ENCODE assay signal across 7 cellular contexts in the genomic region with DNA sequence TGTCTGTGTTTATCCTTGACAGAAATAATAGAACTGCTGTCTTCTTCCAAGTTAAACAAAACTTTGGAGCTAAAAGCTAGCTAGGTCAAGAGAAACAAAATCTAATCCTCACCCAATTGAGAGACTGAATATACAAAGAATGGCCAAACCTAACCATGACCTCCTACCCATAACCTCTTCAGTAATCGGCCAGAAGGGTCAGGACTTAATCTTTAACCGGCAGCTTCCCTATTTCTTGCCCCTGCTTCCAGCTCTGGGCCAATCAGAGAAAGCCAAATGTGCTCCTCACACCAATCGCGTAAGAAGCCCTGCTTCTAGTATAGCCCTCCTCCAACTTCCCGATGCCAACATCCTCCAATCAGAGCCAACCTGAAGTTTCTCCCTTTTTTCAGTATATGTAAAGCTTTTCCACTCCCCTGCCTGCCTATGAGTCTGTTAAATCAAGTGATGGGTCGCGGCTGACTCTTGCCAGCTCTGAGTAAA. TPM values are rescaled to one million over a fixed set of nuclear protein-coding genes. Genes with fewer than 3 reads are reported as not detected.
A peak's percentile ranks its signal among the peaks of the same experiment; 100 is the strongest.
DNase-seq lines count a peak whose midpoint lies in the region; ATAC-seq, FAIRE-seq and TF ChIP-seq lines count a peak whose summit lies in the region.

No MANE protein-coding gene starts in this region.

- H3K4me2 ChIP-seq in HepG2 (ENCODE audit: low read depth, low read length): peak overlapping the region; percentile 84

- H3K27me3 ChIP-seq in duodenal mucosa (ENCODE audit: control insufficient read depth in 1 of 2, insufficient read depth in 2 of 2, low read length in 2 of 2) (no peaks in the 10 kb centered on the region), HepG2 (ENCODE audit: control insufficient read depth in 1 of 2, insufficient read depth in 2 of 2, low read length in 2 of 2) (peaks cover 0 to 4% of the 10 kb centered on the region in 2 experiments; a peak in 3 of 5 replicates)

- H3K36me3 ChIP-seq in duodenal mucosa (ENCODE audit: control insufficient read depth in 1 of 2, insufficient read depth in 2 of 2, low read length in 2 of 2) (peaks cover 0 to 3% of the 10 kb centered on the region in 2 donors), HepG2 (replicated peaks in 1 of 2; ENCODE audit: control insufficient read depth in 1 of 2, insufficient read depth in 2 of 2, low read length in 2 of 2) (no peaks in the 10 kb centered on the region)

- under 1% methylated on average over 7 of the region's 7 CpGs for WGBS in HepG2 (ENCODE audit: low lambda C conversion rate)

- H3K4me3 ChIP-seq in duodenal mucosa (ENCODE audit: low read depth in 1 of 2, low read length in 2 of 2) (peak overlapping the region; percentile 91), HepG2 (replicated peaks in 1 of 3; ENCODE audit: insufficient read depth in 1 of 3, low read depth in 2 of 3, low read length in 3 of 3) (peak overlapping the region; percentile 91 to 98 (median 97))

- POLR2A ChIA-PET in HepG2 (lab: Yijun Ruan, JAX): interaction anchor here (0.6 to 3.9 kb wide), 21 partner anchors 8 to 414 kb away, joined by 3 to 35 read pairs (median 5); a partner anchor contains a TSS

- H3K4me1 ChIP-seq in duodenal mucosa (ENCODE audit: control insufficient read depth in 1 of 2, insufficient read depth in 2 of 2, low read length in 2 of 2) (peaks cover 4 to 9% of the 10 kb centered on the region in 2 donors), HepG2 (ENCODE audit: insufficient read depth, low read length) (peaks cover 34% of the 10 kb centered on the region)

- no peak overlapping the region for H2AFZ ChIP-seq in HepG2 (ENCODE audit: low read length)

- TF ChIP-seq EP300 in HepG2 (IDR thresholded peaks at IDR 0.05; ENCODE audit: low read depth in 2 of 2, low read length in 2 of 2) (0 out of 4 replicates have a peak, but pooled peaks of 1 of the 2 experiments have one; percentile 35), HepG2 (CRISPR knock-in tag; IDR thresholded peaks at IDR 0.05; ENCODE audit: borderline replicate concordance) (no peak)

- H3K9ac ChIP-seq in duodenal mucosa (ENCODE audit: low read depth in 1 of 2, low read length in 2 of 2): peak overlapping the region; percentile 92 to 100
- peak overlapping the region; percentile 100 for H3K9ac ChIP-seq in HepG2 (ENCODE audit: insufficient read depth, low read depth, low read length)

- TF ChIP-seq CTCF in HepG2 (CRISPR knock-in tag; IDR thresholded peaks at IDR 0.05): no peak

- peaks cover 34% of the 10 kb centered on the region for H3K79me2 ChIP-seq in HepG2 (ENCODE audit: insufficient read depth, low read length)

- CTCF ChIA-PET in HepG2 (lab: Yijun Ruan, JAX; ENCODE audit: low intra/inter-chr PET ratio, low total read pairs): no interaction called here

- H3K27ac ChIP-seq in duodenal mucosa (ENCODE audit: low read depth, low read length) (peak overlapping the region; percentile 99), HepG2 (ENCODE audit: extremely low read length, insufficient read depth, low read length) (peak overlapping the region; percentile 99)

- intact Hi-C loops in HepG2 (cut with micrococcal nuclease; ENCODE audit: unreplicated experiment): no loop called here

- DNase-seq in GM18507 (ENCODE audit: extremely low spot score, insufficient read length, low read depth): peak; percentile 75
- peak; percentile 25 for DNase-seq in NCI-H446 treated with DMSO at 0.1 percent for 48 hours (lab: John Stamatoyannopoulos, UW)
- peak; percentile 53 to 61 for DNase-seq in activated CD4-positive, alpha-beta T cell treated with anti-CD3 and anti-CD28 coated beads, Interleukin-2, amount 50 U/mL, for 4 hours
- DNase-seq in HepG2 (ENCODE audit: low spot score): peak; percentile 92
- peak; percentile 47 to 59 for DNase-seq in stimulated activated CD4-positive, alpha-beta T cell treated with anti-CD3 and anti-CD28 coated beads, Interleukin-2, amount 100 ng/mL, for 48 hours

- H3K9me3 ChIP-seq in duodenal mucosa (ENCODE audit: control insufficient read depth in 1 of 2, low read length in 2 of 2) (no peaks in the 10 kb centered on the region), HepG2 (ENCODE audit: low read length) (no peaks in the 10 kb centered on the region)

- peak; percentile 69 for ATAC-seq in HG02798 (IDR thresholded peaks at IDR 0.05; ENCODE audit: poor library complexity, unreplicated experiment)
- peak; percentile 78 for ATAC-seq in HepG2

- H4K20me1 ChIP-seq in HepG2 (ENCODE audit: insufficient read depth, low read length): peaks cover 19% of the 10 kb centered on the region

- TF ChIP-seq POLR2A in HepG2 (IDR thresholded peaks at IDR 0.05; ENCODE audit: insufficient read depth in 1 of 2, low read depth in 2 of 2, low read length in 2 of 2): peak; percentile 80 to 85

- no peak for TF ChIP-seq RAD21 in HepG2 (CRISPR knock-in tag; IDR thresholded peaks at IDR 0.05)

- peak; percentile 99 for FAIRE-seq in GM18507 (lab: Jason Lieb, UNC)
- FAIRE-seq in HepG2 (lab: Jason Lieb, UNC): peak; percentile 99

- in situ Hi-C loops in HepG2 (cut with HindIII; ENCODE audit: extremely low pct_ligation_motif_present, low pct_unique_long_range_greater_than_20kb): no loop called here

- TSS peak; percentile 70 for BruUV-seq in HepG2 (replicated peaks; lab: Mats Ljungman, UMichigan)

TF ChIP-seq in HepG2, 621 proteins besides CTCF, POLR2A, EP300 and RAD21 (continues in another document):
- TF ChIP-seq GATAD1 (CRISPR knock-in tag; IDR thresholded peaks at IDR 0.05): peak; percentile 28; the same call in 1 of the 2 replicates
- TF ChIP-seq ZSCAN9 (CRISPR knock-in tag; IDR thresholded peaks at IDR 0.05; ENCODE audit: borderline replicate concordance): 0 out of 2 replicates have a peak, but pooled peaks have one; percentile 41
- peak; percentile 97 for TF ChIP-seq POLR2AphosphoS5 (IDR thresholded peaks at IDR 0.05; ENCODE audit: low read depth, low read length)
- TF ChIP-seq, protein P1, sequence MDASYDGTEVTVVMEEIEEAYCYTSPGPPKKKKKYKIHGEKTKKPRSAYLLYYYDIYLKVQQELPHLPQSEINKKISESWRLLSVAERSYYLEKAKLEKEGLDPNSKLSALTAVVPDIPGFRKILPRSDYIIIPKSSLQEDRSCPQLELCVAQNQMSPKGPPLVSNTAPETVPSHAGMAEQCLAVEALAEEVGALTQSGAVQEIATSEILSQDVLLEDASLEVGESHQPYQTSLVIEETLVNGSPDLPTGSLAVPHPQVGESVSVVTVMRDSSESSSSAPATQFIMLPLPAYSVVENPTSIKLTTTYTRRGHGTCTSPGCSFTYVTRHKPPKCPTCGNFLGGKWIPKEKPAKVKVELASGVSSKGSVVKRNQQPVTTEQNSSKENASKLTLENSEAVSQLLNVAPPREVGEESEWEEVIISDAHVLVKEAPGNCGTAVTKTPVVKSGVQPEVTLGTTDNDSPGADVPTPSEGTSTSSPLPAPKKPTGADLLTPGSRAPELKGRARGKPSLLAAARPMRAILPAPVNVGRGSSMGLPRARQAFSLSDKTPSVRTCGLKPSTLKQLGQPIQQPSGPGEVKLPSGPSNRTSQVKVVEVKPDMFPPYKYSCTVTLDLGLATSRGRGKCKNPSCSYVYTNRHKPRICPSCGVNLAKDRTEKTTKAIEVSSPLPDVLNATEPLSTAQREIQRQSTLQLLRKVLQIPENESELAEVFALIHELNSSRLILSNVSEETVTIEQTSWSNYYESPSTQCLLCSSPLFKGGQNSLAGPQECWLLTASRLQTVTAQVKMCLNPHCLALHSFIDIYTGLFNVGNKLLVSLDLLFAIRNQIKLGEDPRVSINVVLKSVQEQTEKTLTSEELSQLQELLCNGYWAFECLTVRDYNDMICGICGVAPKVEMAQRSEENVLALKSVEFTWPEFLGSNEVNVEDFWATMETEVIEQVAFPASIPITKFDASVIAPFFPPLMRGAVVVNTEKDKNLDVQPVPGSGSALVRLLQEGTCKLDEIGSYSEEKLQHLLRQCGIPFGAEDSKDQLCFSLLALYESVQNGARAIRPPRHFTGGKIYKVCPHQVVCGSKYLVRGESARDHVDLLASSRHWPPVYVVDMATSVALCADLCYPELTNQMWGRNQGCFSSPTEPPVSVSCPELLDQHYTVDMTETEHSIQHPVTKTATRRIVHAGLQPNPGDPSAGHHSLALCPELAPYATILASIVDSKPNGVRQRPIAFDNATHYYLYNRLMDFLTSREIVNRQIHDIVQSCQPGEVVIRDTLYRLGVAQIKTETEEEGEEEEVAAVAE (CRISPR knock-in tag; IDR thresholded peaks at IDR 0.05; ENCODE audit: borderline replicate concordance): 0 out of 2 replicates have a peak, but pooled peaks have one; percentile 34
- peak; percentile 86 for TF ChIP-seq PPARG (CRISPR knock-in tag; conservative IDR thresholded peaks at IDR 0.05)
- TF ChIP-seq ZNF670 (CRISPR knock-in tag; IDR thresholded peaks at IDR 0.05; ENCODE audit: borderline replicate concordance): no peak
- no peak for TF ChIP-seq ZNF33A (CRISPR knock-in tag; IDR thresholded peaks at IDR 0.05; ENCODE audit: borderline replicate concordance)
- TF ChIP-seq, protein P2, sequence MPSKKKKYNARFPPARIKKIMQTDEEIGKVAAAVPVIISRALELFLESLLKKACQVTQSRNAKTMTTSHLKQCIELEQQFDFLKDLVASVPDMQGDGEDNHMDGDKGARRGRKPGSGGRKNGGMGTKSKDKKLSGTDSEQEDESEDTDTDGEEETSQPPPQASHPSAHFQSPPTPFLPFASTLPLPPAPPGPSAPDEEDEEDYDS (CRISPR knock-in tag; IDR thresholded peaks at IDR 0.05): peak; percentile 94

RNA-seq across cellular contexts. Expression of a gene that starts 1.7 kb away (rescaled TPM):
- total RNA-seq in HepG2 (2016; rRNA removed; fragmentation: Illumina TruSeq; extraction: Trizol): 59.2 and 163 TPM in 2 replicates
- total RNA-seq in HepG2 (2016; cell fraction: cytosol; rRNA removed; fragmentation: Illumina TruSeq; extraction: Trizol; ENCODE audit: low read depth): 12.6 and 14.7 TPM in 2 replicates
- 58.3 and 151 TPM in 2 replicates for total RNA-seq in HepG2 (2016; cell fraction: insoluble cytoplasmic fraction; rRNA removed; fragmentation: Illumina TruSeq; extraction: Trizol)
- 34.3 and 40.2 TPM in 2 replicates for total RNA-seq in HepG2 (2016; cell fraction: membrane; rRNA removed; fragmentation: Illumina TruSeq; extraction: Trizol)
- 62.2 and 69.3 TPM in 2 replicates for total RNA-seq in HepG2 (2016; cell fraction: nucleus; rRNA removed; fragmentation: Illumina TruSeq; extraction: Trizol)
- 20.9 and 21.1 TPM in 2 replicates for polyA plus RNA-seq in HepG2 (2011; rRNA removed)
- polyA plus RNA-seq in HepG2 (2011; cell fraction: cytosol; rRNA removed): 7.3 and 13.0 TPM in 2 replicates
- 9.5 and 13.1 TPM in 2 replicates for polyA plus RNA-seq in HepG2 (2011; cell fraction: nucleus; rRNA removed)
- polyA plus RNA-seq in HepG2 (2012): 21.3 and 26.4 TPM in 2 replicates
- 5.1 and 5.3 TPM in 2 replicates for polyA plus RNA-seq in HepG2 (2016; cell fraction: cytosol; fragmentation: Illumina TruSeq; extraction: Trizol; ENCODE audit: low read depth)
- 56.0 and 60.9 TPM in 2 replicates for polyA plus RNA-seq in HepG2 (2016; cell fraction: insoluble cytoplasmic fraction; fragmentation: Illumina TruSeq; extraction: Trizol; ENCODE audit: low read depth)
- polyA plus RNA-seq in HepG2 (2016; cell fraction: membrane; fragmentation: Illumina TruSeq; extraction: Trizol; ENCODE audit: low read depth): 16.2 and 18.5 TPM in 2 replicates
- polyA plus RNA-seq in HepG2 (2016; cell fraction: nucleus; fragmentation: Illumina TruSeq; extraction: Trizol; ENCODE audit: insufficient read depth, low read depth): 40.7 and 42.4 TPM in 2 replicates
- 23.3 and 39.3 TPM in 2 replicates for polyA minus RNA-seq in HepG2 (2011; rRNA and poly(A)+ RNA removed; ENCODE audit: low replicate concordance)
- polyA minus RNA-seq in HepG2 (2011; cell fraction: cytosol; rRNA and poly(A)+ RNA removed): 44.4 and 65.0 TPM in 2 replicates
- 69.1 and 80.8 TPM in 2 replicates for polyA minus RNA-seq in HepG2 (2011; cell fraction: nucleus; rRNA and poly(A)+ RNA removed)

Comparison
In these comparisons a context has a peak if more than half of its experiments do, and no peak if none do; other contexts are left out.
1. Peak in every context shown above with its lines: DNase-seq, ATAC-seq, H3K4me3 ChIP-seq and H3K27ac ChIP-seq.
2. DNase-seq: peak in every context shown above with its lines; median percentile 92 in HepG2; 75 in GM18507; 57 in activated CD4-positive, alpha-beta T cell treated with anti-CD3 and anti-CD28 coated beads, Interleukin-2, amount 50 U/mL, for 4 hours; 53 in stimulated activated CD4-positive, alpha-beta T cell treated with anti-CD3 and anti-CD28 coated beads, Interleukin-2, amount 100 ng/mL, for 48 hours; 25 in NCI-H446 treated with DMSO at 0.1 percent for 48 hours.